ENCODE assay signal across 1 cellular context in genomic region chr22:47599753-47600152, GRCh38.
TF ChIP-seq lines count a peak whose summit lies in the region.

No MANE protein-coding gene starts in this region.

TF ChIP-seq in H1, 55 proteins besides CTCF, POLR2A, EP300 and RAD21 (continued from another document):
- TF ChIP-seq E2F6 (IDR thresholded peaks at IDR 0.05) (no peak), EGR1 (IDR thresholded peaks at IDR 0.05; ENCODE audit: borderline replicate concordance, low read depth, low read length) (no peak), BCL11A (IDR thresholded peaks at IDR 0.05; ENCODE audit: low read depth in 2 of 2, low read length in 2 of 2) (no peak), TCF12 (IDR thresholded peaks at IDR 0.05; ENCODE audit: low read depth, low read length) (no peak), BACH1 (IDR thresholded peaks at IDR 0.05; ENCODE audit: low read length) (no peak)
